8 cellular contexts compared by ENCODE assay signal in the genomic region with DNA sequence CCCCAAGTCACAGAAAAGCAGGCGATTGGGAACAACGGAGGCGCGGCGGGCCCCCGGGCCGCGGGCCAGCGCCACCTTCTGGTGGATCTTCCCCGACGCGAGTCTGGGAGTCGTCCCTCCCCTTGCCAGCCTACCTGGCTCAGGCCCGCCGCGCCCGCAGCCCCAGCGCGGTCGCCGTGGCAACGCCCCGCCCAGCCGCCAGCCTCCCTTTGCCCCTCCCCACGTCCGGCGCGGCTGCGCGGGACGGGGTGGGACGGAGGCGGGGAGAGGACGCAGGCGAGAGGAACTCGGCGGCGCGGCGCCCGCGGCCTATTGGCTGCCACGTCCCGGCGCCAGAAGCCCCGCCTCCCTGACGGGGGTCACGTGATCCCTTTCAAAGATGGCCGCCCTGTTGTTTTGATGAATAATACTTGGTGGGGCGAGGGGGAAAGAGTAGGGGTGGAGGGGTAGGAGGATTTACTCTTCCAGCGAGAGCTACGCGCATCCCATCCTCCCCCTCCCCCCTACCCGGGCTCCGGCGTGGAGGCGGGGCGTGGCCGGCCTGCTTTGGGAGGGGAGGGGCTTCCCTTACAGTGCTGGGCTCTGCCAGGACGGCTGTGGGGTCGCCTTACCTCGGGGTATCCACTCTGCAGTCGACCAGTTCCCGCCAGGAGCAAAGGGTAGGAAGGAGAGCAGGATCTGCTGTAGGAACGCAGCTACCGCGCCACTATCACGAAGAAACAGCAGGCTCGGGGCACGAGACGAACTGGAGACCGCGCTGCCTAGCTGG. TPM values are rescaled to one million over a fixed set of nuclear protein-coding genes. Genes with fewer than 3 reads are reported as not detected.
A peak's percentile ranks its signal among the peaks of the same experiment; 100 is the strongest.
DNase-seq lines count a peak whose midpoint lies in the region; ATAC-seq and TF ChIP-seq lines count a peak whose summit lies in the region.

A gene (plus strand): TSS at position 369 of the 769 bp plus-strand sequence. CDS start 713 bp downstream, outside the sequence.

- H3K9me3 ChIP-seq in gastroesophageal sphincter: no peaks in the 10 kb centered on the region

- peaks cover 43% of the 10 kb centered on the region for H3K4me1 Mint-ChIP-seq in HFFc6 (ENCODE audit: low read depth)
- peaks cover 24% of the 10 kb centered on the region for H3K4me1 Mint-ChIP-seq in activated naive CD4-positive, alpha-beta T cell treated with anti-CD3 and anti-CD28 coated beads for 36 hours (ENCODE audit: low read depth)

- no peaks in the 10 kb centered on the region; the same call in 1 of the 2 replicates for H3K27me3 Mint-ChIP-seq in HFFc6 (ENCODE audit: insufficient read depth)
- no peaks in the 10 kb centered on the region for H3K27me3 Mint-ChIP-seq in activated naive CD4-positive, alpha-beta T cell treated with anti-CD3 and anti-CD28 coated beads for 36 hours (ENCODE audit: low read depth)

- H3K4me3 ChIP-seq in GM06990 (replicated peaks; ENCODE audit: low read depth, low read length): peak within 1 kb of the TSS; percentile 98
- H3K4me3 ChIP-seq in gastroesophageal sphincter: peak within 1 kb of the TSS; percentile 73 to 96

- intact Hi-C loops in activated naive CD4-positive, alpha-beta T cell treated with anti-CD3 and anti-CD28 coated beads for 36 hours (cut with micrococcal nuclease): loop anchor here (1.0 to 5.0 kb wide), 10 partner anchors 82 to 980 kb away; a partner anchor contains a TSS

- CTCF ChIA-PET in activated naive CD4-positive, alpha-beta T cell treated with anti-CD3 and anti-CD28 coated beads for 36 hours (lab: Charles Lee): no interaction called here

- H3K9me3 Mint-ChIP-seq in HFFc6: no peaks in the 10 kb centered on the region
- H3K9me3 Mint-ChIP-seq in activated naive CD4-positive, alpha-beta T cell treated with anti-CD3 and anti-CD28 coated beads for 36 hours: no peaks in the 10 kb centered on the region

- H3K27ac ChIP-seq in gastroesophageal sphincter: peak within 1 kb of the TSS; percentile 84 to 98 (median 94)

- H3K27me3 ChIP-seq in GM06990 (replicated peaks; ENCODE audit: control insufficient read depth, insufficient read depth, low read length) (no peaks in the 10 kb centered on the region), gastroesophageal sphincter (no peaks in the 10 kb centered on the region)

- no CpG with 5 or more reads among the region's 73 CpGs for WGBS in gastroesophageal sphincter (ENCODE audit: low coverage in 1 of 2), 2 donors

- peak; percentile 21 to 27 for TF ChIP-seq POLR2A in gastroesophageal sphincter (IDR thresholded peaks at IDR 0.05)

- TF ChIP-seq CTCF in GM06990 (IDR thresholded peaks at IDR 0.05; ENCODE audit: insufficient read depth, low read length, poor library complexity, severe bottlenecking) (peak; percentile 89), HFFc6 (IDR thresholded peaks at IDR 0.05) (peak; percentile 93), gastroesophageal sphincter (IDR thresholded peaks at IDR 0.05) (peak; percentile 69 to 93 (median 88))

- peak within 1 kb of the TSS; percentile 96 for H3K27ac Mint-ChIP-seq in HFFc6
- peak within 1 kb of the TSS; percentile 88 for H3K27ac Mint-ChIP-seq in activated naive CD4-positive, alpha-beta T cell treated with anti-CD3 and anti-CD28 coated beads for 36 hours

- peak within 1 kb of the TSS; percentile 96 for H3K4me3 Mint-ChIP-seq in HFFc6
- peak within 1 kb of the TSS; percentile 94 for H3K4me3 Mint-ChIP-seq in activated naive CD4-positive, alpha-beta T cell treated with anti-CD3 and anti-CD28 coated beads for 36 hours

- H3K36me3 Mint-ChIP-seq in HFFc6 (ENCODE audit: low read depth): no peaks in the 10 kb centered on the region
- H3K36me3 Mint-ChIP-seq in activated naive CD4-positive, alpha-beta T cell treated with anti-CD3 and anti-CD28 coated beads for 36 hours (ENCODE audit: low read depth): peaks cover 1% of the 10 kb centered on the region

- peaks cover 1% of the 10 kb centered on the region; the same call in 1 of the 2 replicates for H3K36me3 ChIP-seq in GM06990 (ENCODE audit: control insufficient read depth, insufficient read depth, low read length)
- H3K36me3 ChIP-seq in gastroesophageal sphincter: peaks cover 0 to 15% of the 10 kb centered on the region in 2 donors

- DNase-seq in GM06990 (ENCODE audit: extremely low read depth, insufficient read length) (peak; percentile 99), HFFc6 (peak; percentile 95), NAMALWA (ENCODE audit: low spot score) (peak; percentile 100), SK-N-DZ (ENCODE audit: low spot score) (peak; percentile 96), non-pigmented ciliary epithelial cell (ENCODE audit: low read depth) (peak; percentile 80), superior temporal gyrus (ENCODE audit: extremely low spot score) (peak; percentile 98)
- peak; percentile 98 for DNase-seq in activated naive CD4-positive, alpha-beta T cell treated with anti-CD3 and anti-CD28 coated beads for 36 hours

- ATAC-seq in gastroesophageal sphincter: peak; percentile 98

- TF ChIP-seq EP300 in gastroesophageal sphincter (IDR thresholded peaks at IDR 0.05): no peak

- H3K4me1 ChIP-seq in gastroesophageal sphincter: peaks cover 0 to 44% (median 6%) of the 10 kb centered on the region in 3 donors

RNA-seq across cellular contexts. Expression of the gene that starts here (rescaled TPM):
- total RNA-seq in HFFc6 (2021; fragmentation: NEBNext Ultra II Directional; extraction: Animal tissue kit (Norgen Biotek cat#: 25700)): 10 to 100 TPM; 46.2 to 66.0 (median 58.6) TPM
- 27.7 and 33.7 TPM in 2 replicates for polyA plus RNA-seq in SK-N-DZ (2014; cell fraction: cytosol; rRNA removed)
- 30.9 and 48.4 TPM in 2 replicates for polyA plus RNA-seq in SK-N-DZ (2014; cell fraction: nucleus; rRNA removed)
- 10 to 100 TPM; 20.1 to 21.3 TPM for total RNA-seq in activated naive CD4-positive, alpha-beta T cell treated with anti-CD3 and anti-CD28 coated beads for 36 hours
- total RNA-seq in gastroesophageal sphincter: 100 to 1,000 TPM in 1 of 4 donors, 10 to 100 TPM in 3; 56.9 to 120 (median 83.2) TPM

Comparison
In these comparisons a context has a peak if more than half of its experiments do, and no peak if none do; other contexts are left out.
1. Peak in every context shown above with its lines: DNase-seq, ATAC-seq, H3K4me3 ChIP-seq and H3K27ac ChIP-seq.